ENCODE assay signal across 10 cellular contexts in genomic region chr7:131330299-131330698, GRCh38. TPM values are rescaled to one million over a fixed set of nuclear protein-coding genes. Genes with fewer than 3 reads are reported as not detected.
DNase-seq lines count a peak whose midpoint lies in the region; ATAC-seq and TF ChIP-seq lines count a peak whose summit lies in the region.
"Had no signal": no experiment of that assay in that cellular context is flagged by ENCODE, and none has a peak within 500 bp of the region (broad histone marks: within the 10 kb centered on the region; RNA-seq: fewer than 3 reads in every experiment).

No MANE protein-coding gene starts in this region.

- no peak for ATAC-seq in naive thymus-derived CD8-positive, alpha-beta T cell
- ATAC-seq in left lobe of liver (no peak), GM18868 (IDR thresholded peaks at IDR 0.05; ENCODE audit: unreplicated experiment) (no peak)

- H3K9me3 ChIP-seq in BLaER1 treated with 17β-estradiol and CSF1 and Interleukin-3, amounts not matched to agents 10 nM and 100 nM (replicated peaks in 1 of 11) = peaks cover 25 to 31% (median 27%) of the 10 kb centered on the region in 11 experiments; a peak in 21 of 22 replicates
- H3K9me3 ChIP-seq in ascending aorta = no peaks in the 10 kb centered on the region

- no peaks in the 10 kb centered on the region for H3K27me3 ChIP-seq in BLaER1 treated with 17β-estradiol and CSF1 and Interleukin-3, amounts not matched to agents 10 nM and 100 nM
- H3K27me3 ChIP-seq in ascending aorta = no peaks in the 10 kb centered on the region

- H3K27ac ChIP-seq in BLaER1 treated with 17β-estradiol and CSF1 and Interleukin-3, amounts not matched to agents 10 nM and 100 nM = 0 out of 22 replicates have a peak overlapping the region, but pooled peaks of 1 of the 11 experiments have one; percentile 98
- H3K27ac ChIP-seq in ascending aorta = peak overlapping the region; percentile 23 to 24

- peaks cover 11% of the 10 kb centered on the region for H3K27me3 Mint-ChIP-seq in HFFc6 (ENCODE audit: insufficient read depth)
- H3K27me3 Mint-ChIP-seq in naive thymus-derived CD8-positive, alpha-beta T cell = no peaks in the 10 kb centered on the region

- H3K4me1 Mint-ChIP-seq in HFFc6 (ENCODE audit: low read depth) = peaks cover 40% of the 10 kb centered on the region
- H3K4me1 Mint-ChIP-seq in naive thymus-derived CD8-positive, alpha-beta T cell = peaks cover 25 to 69% (median 58%) of the 10 kb centered on the region in 4 donors

- peak overlapping the region; percentile 5; the same call in 1 of the 2 replicates for H3K27ac Mint-ChIP-seq in HFFc6
- peak overlapping the region in 8 of 10 donors; percentile 30 to 98 (median 60) for H3K27ac Mint-ChIP-seq in naive thymus-derived CD8-positive, alpha-beta T cell

- H3K36me3 ChIP-seq in BLaER1 treated with 17β-estradiol and CSF1 and Interleukin-3, amounts not matched to agents 10 nM and 100 nM = peaks cover 20 to 36% (median 22%) of the 10 kb centered on the region in 11 experiments; a peak in 21 of 22 replicates
- peaks cover 0 to 4% of the 10 kb centered on the region in 2 donors for H3K36me3 ChIP-seq in ascending aorta

- intact Hi-C loops in ascending aorta (cut with DNase I) = no loop called here

- no peak for DNase-seq in HFFc6
- DNase-seq in ascending aorta (ENCODE audit: low spot score in 2 of 2) = no peak
- DNase-seq in naive thymus-derived CD8-positive, alpha-beta T cell = no peak
- DNase-seq in left lobe of liver (ENCODE audit: low spot score) = no peak
- no peak for DNase-seq in medulla oblongata (ENCODE audit: extremely low spot score)
- no peak for DNase-seq in mucosa of gallbladder (ENCODE audit: low spot score)
- DNase-seq: Kasumi-1, NCI-H748 treated with DMSO at 0.1 percent for 48 hours had no signal

- peaks cover 11 to 51% (median 32%) of the 10 kb centered on the region in 11 experiments; a peak in 17 of 22 replicates for H4K20me1 ChIP-seq in BLaER1 treated with 17β-estradiol and CSF1 and Interleukin-3, amounts not matched to agents 10 nM and 100 nM

- peak overlapping the region; percentile 79 to 96 (median 91); a peak in 21 of 22 replicates for H3K4me2 ChIP-seq in BLaER1 treated with 17β-estradiol and CSF1 and Interleukin-3, amounts not matched to agents 10 nM and 100 nM

- peaks cover 10% of the 10 kb centered on the region for H3K9me3 Mint-ChIP-seq in HFFc6
- H3K9me3 Mint-ChIP-seq in naive thymus-derived CD8-positive, alpha-beta T cell = peaks cover 0 to 1% (median 0%) of the 10 kb centered on the region in 9 donors

- H3K4me3 Mint-ChIP-seq in HFFc6 = peak overlapping the region; percentile 55
- H3K4me3 Mint-ChIP-seq in naive thymus-derived CD8-positive, alpha-beta T cell = peak overlapping the region; percentile 4 to 100 (median 98)

- H3K9ac ChIP-seq in BLaER1 treated with 17β-estradiol and CSF1 and Interleukin-3, amounts not matched to agents 10 nM and 100 nM = peak overlapping the region in 3 of 11 experiments; percentile 1 to 100 (median 99); a peak in 4 of 22 replicates

- TF ChIP-seq CTCF in HFFc6 (IDR thresholded peaks at IDR 0.05) (no peak), ascending aorta (IDR thresholded peaks at IDR 0.05) (no peak)

- POLR2A ChIA-PET in naive thymus-derived CD8-positive, alpha-beta T cell (lab: Charles Lee) = no interaction called here

- H3K36me3 Mint-ChIP-seq in HFFc6 (ENCODE audit: low read depth) = peaks cover 40% of the 10 kb centered on the region
- H3K36me3 Mint-ChIP-seq in naive thymus-derived CD8-positive, alpha-beta T cell = peaks cover 0 to 12% (median 3%) of the 10 kb centered on the region in 3 donors

- H3K4me3 ChIP-seq in BLaER1 treated with 17β-estradiol and CSF1 and Interleukin-3, amounts not matched to agents 10 nM and 100 nM = peak overlapping the region in 3 of 10 experiments; percentile 15 to 96 (median 77); a peak in 4 of 20 replicates
- H3K4me3 ChIP-seq in ascending aorta = peak overlapping the region; percentile 2 to 17

- peaks cover 22 to 42% (median 27%) of the 10 kb centered on the region in 10 experiments for H3K4me1 ChIP-seq in BLaER1 treated with 17β-estradiol and CSF1 and Interleukin-3, amounts not matched to agents 10 nM and 100 nM
- H3K4me1 ChIP-seq in ascending aorta = peaks cover 0 to 13% of the 10 kb centered on the region in 2 donors

RNA-seq across cellular contexts. Expression of gene MKLN1, which starts 2.6 kb away (rescaled TPM):
- 10 to 100 TPM; 31.9 to 44.7 (median 38.6) TPM for total RNA-seq in HFFc6 (2021; fragmentation: NEBNext Ultra II Directional; extraction: Animal tissue kit (Norgen Biotek cat#: 25700))
- total RNA-seq in ascending aorta = 18.0 TPM
- total RNA-seq in naive thymus-derived CD8-positive, alpha-beta T cell = 10 to 100 TPM; 63.6 to 66.1 TPM
- polyA plus RNA-seq in naive thymus-derived CD8-positive, alpha-beta T cell = 10 to 100 TPM; 17.0 to 20.2 (median 20.0) TPM
- 27.9 TPM for total RNA-seq in left lobe of liver
- total RNA-seq in mucosa of gallbladder = 49.6 TPM
